In genomic region chr1:185073725-185074124, GRCh38 we compare ENCODE assay signal across 19 cellular contexts. TPM values are rescaled to one million over a fixed set of nuclear protein-coding genes. Genes with fewer than 3 reads are reported as not detected.
A peak's percentile ranks its signal among the peaks of the same experiment; 100 is the strongest.
DNase-seq lines count a peak whose midpoint lies in the region; ATAC-seq lines count a peak whose summit lies in the region.
"Had no signal": no experiment of that assay in that cellular context is flagged by ENCODE, and none has a peak within 500 bp of the region (broad histone marks: within the 10 kb centered on the region; RNA-seq: fewer than 3 reads in every experiment).

No MANE protein-coding gene starts in this region.

- no peak for ATAC-seq in activated T-cell treated with anti-CD3 and anti-CD28 coated beads, Interleukin-2, amount 50 U/mL, for 72 hours (replicated peaks in 1 of 2)
- ATAC-seq in activated naive CD8-positive, alpha-beta T cell treated with anti-CD3 and anti-CD28 coated beads, Interleukin-2, amount 50 U/mL, for 24 hours: peak; percentile 53
- ATAC-seq: naive thymus-derived CD8-positive, alpha-beta T cell; PC-3 had no signal

- DNase-seq in activated T-cell treated with anti-CD3 and anti-CD28 coated beads, Interleukin-2, amount 50 U/mL, for 72 hours: no peak
- DNase-seq in activated T-cell treated with anti-CD3 and anti-CD28 coated beads, Interleukin-2, amount 50 U/mL, for 48 hours: no peak
- DNase-seq in activated naive CD8-positive, alpha-beta T cell treated with anti-CD3 and anti-CD28 coated beads, Interleukin-2, amount 50 U/mL, for 24 hours: no peak
- DNase-seq in kidney glomerular epithelial cell (lab: John Stamatoyannopoulos, UW): peak; percentile 71
- no peak for DNase-seq in dedifferentiated amniotic fluid mesenchymal stem cell (ENCODE audit: extremely low spot score)
- DNase-seq in superior temporal gyrus (ENCODE audit: extremely low spot score): no peak
- DNase-seq in CD1c-positive myeloid dendritic cell (ENCODE audit: extremely low spot score): no peak
- no peak for DNase-seq in DMS153 treated with DMSO at 0.1 percent for 48 hours (lab: John Stamatoyannopoulos, UW; ENCODE audit: unreplicated experiment)
- DNase-seq: activated naive CD4-positive, alpha-beta T cell; CD4-positive, alpha-beta T cell; GDM1; naive thymus-derived CD8-positive, alpha-beta T cell; NCI-H1092; NCI-H748 treated with DMSO at 0.1 percent for 48 hours; stimulated activated naive B cell treated with anti-CD40 and anti-IgM and Interleukin-4, amounts not matched to agents 10 μg/mL and 1 μg/mL and 100 μg/mL, for 72 hours; T-helper 9 cell; upper lobe of left lung had no signal

- H3K36me3 Mint-ChIP-seq in activated T-cell treated with anti-CD3 and anti-CD28 coated beads, Interleukin-2, amount 50 U/mL, for 72 hours (ENCODE audit: insufficient read depth in 2 of 2): peaks cover 0 to 2% of the 10 kb centered on the region in 2 donors
- H3K36me3 Mint-ChIP-seq in activated naive CD8-positive, alpha-beta T cell treated with anti-CD3 and anti-CD28 coated beads, Interleukin-2, amount 50 U/mL, for 24 hours (ENCODE audit: low read depth): peaks cover 13% of the 10 kb centered on the region

- peak overlapping the region; percentile 42 for H3K27ac Mint-ChIP-seq in activated T-cell treated with anti-CD3 and anti-CD28 coated beads, Interleukin-2, amount 50 U/mL, for 72 hours
- no peak overlapping the region for H3K27ac Mint-ChIP-seq in activated naive CD8-positive, alpha-beta T cell treated with anti-CD3 and anti-CD28 coated beads, Interleukin-2, amount 50 U/mL, for 24 hours
- H3K27ac Mint-ChIP-seq: CD4-positive, alpha-beta T cell; stimulated activated naive B cell treated with anti-CD40 and anti-IgM and Interleukin-4, amounts not matched to agents 10 μg/mL and 1 μg/mL and 100 μg/mL, for 72 hours had no signal

- H3K4me1 Mint-ChIP-seq in activated T-cell treated with anti-CD3 and anti-CD28 coated beads, Interleukin-2, amount 50 U/mL, for 72 hours (ENCODE audit: low read depth): peaks cover 26% of the 10 kb centered on the region
- H3K4me1 Mint-ChIP-seq in activated naive CD8-positive, alpha-beta T cell treated with anti-CD3 and anti-CD28 coated beads, Interleukin-2, amount 50 U/mL, for 24 hours: peaks cover 46% of the 10 kb centered on the region
- H3K4me1 Mint-ChIP-seq: brain had no signal

- no peaks in the 10 kb centered on the region for H3K27me3 Mint-ChIP-seq in activated T-cell treated with anti-CD3 and anti-CD28 coated beads, Interleukin-2, amount 50 U/mL, for 72 hours (ENCODE audit: low read depth)
- no peaks in the 10 kb centered on the region for H3K27me3 Mint-ChIP-seq in activated naive CD8-positive, alpha-beta T cell treated with anti-CD3 and anti-CD28 coated beads, Interleukin-2, amount 50 U/mL, for 24 hours
- H3K27me3 Mint-ChIP-seq: brain; CD4-positive, alpha-beta T cell; naive thymus-derived CD8-positive, alpha-beta T cell; stimulated activated naive B cell treated with anti-CD40 and anti-IgM and Interleukin-4, amounts not matched to agents 10 μg/mL and 1 μg/mL and 100 μg/mL, for 72 hours had no signal

- no peak overlapping the region for H3K4me3 Mint-ChIP-seq in activated T-cell treated with anti-CD3 and anti-CD28 coated beads, Interleukin-2, amount 50 U/mL, for 72 hours
- no peak overlapping the region for H3K4me3 Mint-ChIP-seq in activated naive CD8-positive, alpha-beta T cell treated with anti-CD3 and anti-CD28 coated beads, Interleukin-2, amount 50 U/mL, for 24 hours
- H3K4me3 Mint-ChIP-seq: brain; CD4-positive, alpha-beta T cell; stimulated activated naive B cell treated with anti-CD40 and anti-IgM and Interleukin-4, amounts not matched to agents 10 μg/mL and 1 μg/mL and 100 μg/mL, for 72 hours had no signal

- H3K9me3 Mint-ChIP-seq in activated T-cell treated with anti-CD3 and anti-CD28 coated beads, Interleukin-2, amount 50 U/mL, for 72 hours: no peaks in the 10 kb centered on the region
- H3K9me3 Mint-ChIP-seq in activated naive CD8-positive, alpha-beta T cell treated with anti-CD3 and anti-CD28 coated beads, Interleukin-2, amount 50 U/mL, for 24 hours: peaks cover 11% of the 10 kb centered on the region
- H3K9me3 Mint-ChIP-seq: CD4-positive, alpha-beta T cell had no signal

RNA-seq across cellular contexts. Expression of gene RNF2, which starts 28.4 kb away (rescaled TPM):
- total RNA-seq in activated T-cell treated with anti-CD3 and anti-CD28 coated beads, Interleukin-2, amount 50 U/mL, for 72 hours: 10 to 100 TPM; 20.9 to 23.2 TPM
